Comparison of ENCODE assay signal across 9 cellular contexts in genomic region chr20:53901064-53901463, GRCh38.
DNase-seq lines count a peak whose midpoint lies in the region; ATAC-seq and TF ChIP-seq lines count a peak whose summit lies in the region.
"Had no signal": no experiment of that assay in that cellular context is flagged by ENCODE, and none has a peak within 500 bp of the region (broad histone marks: within the 10 kb centered on the region; RNA-seq: fewer than 3 reads in every experiment).

No MANE protein-coding gene starts in this region.

- H3K9ac ChIP-seq in HUES64 (ENCODE audit: low read depth, low read length): no peak overlapping the region
- no peak overlapping the region for H3K9ac ChIP-seq in stomach smooth muscle (ENCODE audit: low read length in 2 of 2)

- no peaks in the 10 kb centered on the region for H3K9me3 ChIP-seq in HUES64 (ENCODE audit: insufficient read depth, low read depth, low read length)
- H3K9me3 ChIP-seq in ascending aorta: no peaks in the 10 kb centered on the region
- no peaks in the 10 kb centered on the region for H3K9me3 ChIP-seq in stomach smooth muscle (ENCODE audit: control insufficient read depth in 2 of 2, low read length in 2 of 2)

- intact Hi-C loops in ascending aorta (cut with DNase I): loop anchor here (2.0 kb wide), 1 partner anchor 16 kb away; no protein-coding TSS in a partner anchor

- ATAC-seq in left lobe of liver: no peak

- no peak for TF ChIP-seq CTCF in ascending aorta (IDR thresholded peaks at IDR 0.05)

- WGBS in HUES64: 65% methylated on average over 6 of the region's 6 CpGs

- H3K36me3 ChIP-seq in HUES64 (ENCODE audit: insufficient read depth, low read length) (no peaks in the 10 kb centered on the region), ascending aorta (no peaks in the 10 kb centered on the region), stomach smooth muscle (ENCODE audit: control insufficient read depth in 2 of 2, insufficient read depth in 2 of 2, low read length in 2 of 2) (no peaks in the 10 kb centered on the region)
- H3K36me3 ChIP-seq: cardiac muscle cell had no signal

- H3K27ac ChIP-seq in HUES64 (ENCODE audit: low read depth, low read length) (0 out of 2 replicates have a peak overlapping the region, but pooled peaks have one; percentile 8), ascending aorta (peak overlapping the region; percentile 70 to 71), stomach smooth muscle (ENCODE audit: low read length) (peak overlapping the region; percentile 7)
- H3K27ac ChIP-seq: cardiac muscle cell had no signal

- no peak overlapping the region for H3K4me3 ChIP-seq in HUES64 (ENCODE audit: low read length)
- peak overlapping the region in 1 of 2 donors; percentile 32 for H3K4me3 ChIP-seq in ascending aorta
- no peak overlapping the region for H3K4me3 ChIP-seq in stomach smooth muscle (ENCODE audit: low read length in 2 of 2)
- H3K4me3 ChIP-seq: cardiac muscle cell had no signal

- H3K27me3 ChIP-seq in HUES64 (ENCODE audit: insufficient read depth, low read length) (no peaks in the 10 kb centered on the region), ascending aorta (no peaks in the 10 kb centered on the region), stomach smooth muscle (ENCODE audit: control insufficient read depth in 1 of 2, insufficient read depth in 2 of 2, low read length in 2 of 2) (no peaks in the 10 kb centered on the region)
- H3K27me3 ChIP-seq: cardiac muscle cell had no signal

- DNase-seq in ascending aorta (ENCODE audit: low spot score in 2 of 2) (no peak), kidney tubule cell (ENCODE audit: low spot score) (peak; percentile 96), UCSD-AML1 (lab: John Stamatoyannopoulos, UW; ENCODE audit: unreplicated experiment) (no peak), left lobe of liver (ENCODE audit: low spot score) (no peak)
- DNase-seq in activated CD4-positive, alpha-beta T cell treated with anti-CD3 and anti-CD28 coated beads, Interleukin-2, amount 50 U/mL, for 48 hours: no peak
- DNase-seq: nucleus accumbens had no signal

- H3K4me1 ChIP-seq in HUES64 (ENCODE audit: insufficient read depth, low read length): peaks cover 45% of the 10 kb centered on the region
- peaks cover 0 to 22% of the 10 kb centered on the region in 2 donors for H3K4me1 ChIP-seq in ascending aorta
- H3K4me1 ChIP-seq in stomach smooth muscle (ENCODE audit: control insufficient read depth, insufficient read depth, low read length): peaks cover 18% of the 10 kb centered on the region

Comparison
In these comparisons a context has a peak if more than half of its experiments do, and no peak if none do; other contexts are left out.
1. H3K27ac ChIP-seq: peak in every context shown above with its lines; median percentile 70 in ascending aorta; 8 in HUES64; 7 in stomach smooth muscle.